ENCODE assay signal across 1 cellular context in genomic region chr1:37722181-37723071, GRCh38.
TF ChIP-seq lines count a peak whose summit lies in the region.

No MANE protein-coding gene starts in this region.

TF ChIP-seq in H1, 55 proteins besides CTCF, POLR2A, EP300 and RAD21 (continued from another document):
- TF ChIP-seq PHF8 (conservative IDR thresholded peaks at IDR 0.05; ENCODE audit: low read depth, low read length) = no peak
- TF ChIP-seq RXRA (IDR thresholded peaks at IDR 0.05; ENCODE audit: insufficient read depth, low read depth, low read length) = no peak
- TF ChIP-seq JUND (IDR thresholded peaks at IDR 0.05; ENCODE audit: low read length) = no peak
- TF ChIP-seq TAF1 (IDR thresholded peaks at IDR 0.05; ENCODE audit: low read depth, low read length) = no peak
- no peak for TF ChIP-seq CBX8 (IDR thresholded peaks at IDR 0.05; ENCODE audit: borderline replicate concordance, low read depth, low read length)
- TF ChIP-seq GABPA (IDR thresholded peaks at IDR 0.05; ENCODE audit: borderline replicate concordance, insufficient read depth, low read length) = no peak
- TF ChIP-seq POLR2AphosphoS5 (IDR thresholded peaks at IDR 0.05; ENCODE audit: low read depth, low read length) = no peak
- TF ChIP-seq MAFK (IDR thresholded peaks at IDR 0.05; ENCODE audit: low read depth, low read length) = no peak
- TF ChIP-seq GTF2F1 (IDR thresholded peaks at IDR 0.05; ENCODE audit: borderline replicate concordance, low read depth, low read length) = no peak
- TF ChIP-seq SIX5 (IDR thresholded peaks at IDR 0.05; ENCODE audit: low read depth, low read length) = no peak
- no peak for TF ChIP-seq SP4 (IDR thresholded peaks at IDR 0.05; ENCODE audit: low read length)
- no peak for TF ChIP-seq RBBP5 (IDR thresholded peaks at IDR 0.05; ENCODE audit: borderline replicate concordance, low read depth, low read length)
- no peak for TF ChIP-seq CEBPB (IDR thresholded peaks at IDR 0.05; ENCODE audit: low read depth, low read length)
TF ChIP-seq in H1: peak in this region for 0.
